In the genomic region with DNA sequence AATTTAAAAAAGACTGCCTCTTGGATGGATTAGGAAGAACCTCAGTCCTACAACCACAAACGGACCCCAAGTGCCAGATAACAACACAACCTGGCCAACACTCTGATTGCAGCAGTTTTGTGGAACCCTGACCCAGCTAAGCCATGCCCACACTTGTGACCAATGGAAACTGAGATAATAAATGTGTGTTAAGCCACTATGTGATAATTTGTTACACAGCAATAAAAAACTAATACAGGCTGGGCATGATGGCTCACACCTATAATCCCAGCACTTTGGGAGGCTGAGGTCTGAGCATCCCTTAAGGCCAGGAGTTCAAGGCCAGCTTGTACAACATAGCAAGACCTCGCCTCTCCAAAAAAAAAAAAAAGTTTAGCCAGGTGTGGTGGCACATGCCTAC, we compare ENCODE assay signal across 34 cellular contexts.
"Had no signal": no experiment of that assay in that cellular context is flagged by ENCODE, and none has a peak within 500 bp of the region (broad histone marks: within the 10 kb centered on the region; RNA-seq: fewer than 3 reads in every experiment).

No MANE protein-coding gene starts in this region.

- H3K27me3 ChIP-seq: MG63 had no signal

- DNase-seq: Karpas-422, Kasumi-1, MG63, MM.1S, MV-4-11, NCI-H1048, NCI-H1092, NCI-H1092 treated with DMSO at 0.1 percent for 48 hours, NCI-H1105, NCI-H1105 treated with DMSO at 0.1 percent for 48 hours, NCI-H1417, NCI-H1417 treated with DMSO at 0.1 percent for 48 hours, NCI-H1436, NCI-H1436 treated with DMSO at 0.1 percent for 48 hours, NCI-H146, NCI-H1694, NCI-H1694 treated with DMSO at 0.1 percent for 48 hours, NCI-H187, NCI-H187 treated with DMSO at 0.1 percent for 48 hours, NCI-H1930, NCI-H2029, NCI-H2029 treated with DMSO at 0.1 percent for 48 hours, NCI-H2081, NCI-H2081 treated with DMSO at 0.1 percent for 48 hours, NCI-H2107, NCI-H2171, NCI-H2171 treated with DMSO at 0.1 percent for 48 hours, NCI-H2227 treated with DMSO at 0.1 percent for 48 hours, NCI-H226, NCI-H345, NCI-H446, NCI-H446 treated with DMSO at 0.1 percent for 48 hours, NCI-H510A, NCI-H510A treated with DMSO at 0.1 percent for 48 hours had no signal

- H3K4me3 ChIP-seq: MG63 had no signal
